ENCODE assay signal across 11 cellular contexts in genomic region chr20:15370370-15370769, GRCh38.
"Had no signal": no experiment of that assay in that cellular context is flagged by ENCODE, and none has a peak within 500 bp of the region (broad histone marks: within the 10 kb centered on the region; RNA-seq: fewer than 3 reads in every experiment).

No MANE protein-coding gene starts in this region.

- H3K4me3 ChIP-seq: GM23248, GM23338, HAP-1 had no signal

- H3K27ac ChIP-seq: GM23248 had no signal

- H3K9ac ChIP-seq: GM23248 had no signal

- H2AFZ ChIP-seq: GM23248 had no signal

- H3K4me1 ChIP-seq: HAP-1 had no signal

- H3K4me2 ChIP-seq: GM23338 had no signal

- FAIRE-seq: H1, H54 had no signal

- ATAC-seq: GM23338, HCT116 had no signal

- DNase-seq: GM23248, GOT3, H7, H9, HCEC 1CT, HFFc6 had no signal

- H3K9me3 ChIP-seq: HAP-1 had no signal

- H3K36me3 ChIP-seq: HAP-1 had no signal
